Comparison of ENCODE assay signal across 1 cellular context in the genomic region with DNA sequence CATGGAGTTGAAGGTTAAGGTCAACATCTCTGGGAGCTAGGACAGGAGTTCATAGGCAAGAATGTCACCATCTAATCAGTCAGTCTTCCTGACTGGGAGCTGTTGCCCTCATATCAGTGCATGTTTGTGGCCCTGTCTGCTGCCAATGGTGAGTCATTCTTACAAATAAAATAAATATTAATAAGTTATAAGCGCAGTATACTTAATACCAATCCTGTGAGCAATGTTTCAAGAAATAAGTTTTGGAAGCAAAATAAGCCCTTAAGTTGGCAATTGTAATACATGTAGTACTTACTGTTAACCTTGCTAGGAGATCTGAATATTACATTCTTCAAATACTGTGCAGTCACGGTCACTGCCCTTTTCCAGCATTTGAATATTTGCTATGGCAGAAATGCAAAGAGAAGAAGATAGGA.
TF ChIP-seq lines count a peak whose summit lies in the region.

No MANE protein-coding gene starts in this region.

TF ChIP-seq in SK-N-SH treated with all-trans-retinoic acid at 6 μM for 48 hours, 23 proteins besides CTCF, POLR2A, EP300 and RAD21 (continued from another document):
- TF ChIP-seq, protein P1, sequence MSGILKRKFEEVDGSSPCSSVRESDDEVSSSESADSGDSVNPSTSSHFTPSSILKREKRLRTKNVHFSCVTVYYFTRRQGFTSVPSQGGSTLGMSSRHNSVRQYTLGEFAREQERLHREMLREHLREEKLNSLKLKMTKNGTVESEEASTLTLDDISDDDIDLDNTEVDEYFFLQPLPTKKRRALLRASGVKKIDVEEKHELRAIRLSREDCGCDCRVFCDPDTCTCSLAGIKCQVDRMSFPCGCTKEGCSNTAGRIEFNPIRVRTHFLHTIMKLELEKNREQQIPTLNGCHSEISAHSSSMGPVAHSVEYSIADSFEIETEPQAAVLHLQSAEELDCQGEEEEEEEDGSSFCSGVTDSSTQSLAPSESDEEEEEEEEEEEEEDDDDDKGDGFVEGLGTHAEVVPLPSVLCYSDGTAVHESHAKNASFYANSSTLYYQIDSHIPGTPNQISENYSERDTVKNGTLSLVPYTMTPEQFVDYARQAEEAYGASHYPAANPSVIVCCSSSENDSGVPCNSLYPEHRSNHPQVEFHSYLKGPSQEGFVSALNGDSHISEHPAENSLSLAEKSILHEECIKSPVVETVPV (CRISPR knock-in tag; IDR thresholded peaks at IDR 0.05) = no peak
- no peak for TF ChIP-seq ZC3H10 (CRISPR knock-in tag; IDR thresholded peaks at IDR 0.05)
- TF ChIP-seq, protein P2, sequence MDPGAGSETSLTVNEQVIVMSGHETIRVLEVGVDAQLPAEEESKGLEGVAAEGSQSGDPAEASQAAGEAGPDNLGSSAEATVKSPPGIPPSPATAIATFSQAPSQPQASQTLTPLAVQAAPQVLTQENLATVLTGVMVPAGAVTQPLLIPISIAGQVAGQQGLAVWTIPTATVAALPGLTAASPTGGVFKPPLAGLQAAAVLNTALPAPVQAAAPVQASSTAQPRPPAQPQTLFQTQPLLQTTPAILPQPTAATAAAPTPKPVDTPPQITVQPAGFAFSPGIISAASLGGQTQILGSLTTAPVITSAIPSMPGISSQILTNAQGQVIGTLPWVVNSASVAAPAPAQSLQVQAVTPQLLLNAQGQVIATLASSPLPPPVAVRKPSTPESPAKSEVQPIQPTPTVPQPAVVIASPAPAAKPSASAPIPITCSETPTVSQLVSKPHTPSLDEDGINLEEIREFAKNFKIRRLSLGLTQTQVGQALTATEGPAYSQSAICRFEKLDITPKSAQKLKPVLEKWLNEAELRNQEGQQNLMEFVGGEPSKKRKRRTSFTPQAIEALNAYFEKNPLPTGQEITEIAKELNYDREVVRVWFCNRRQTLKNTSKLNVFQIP (CRISPR knock-in tag; IDR thresholded peaks at IDR 0.05; ENCODE audit: borderline replicate concordance, low read depth) = no peak
- no peak for TF ChIP-seq OSR1 (CRISPR knock-in tag; IDR thresholded peaks at IDR 0.05)
- TF ChIP-seq, protein P3, sequence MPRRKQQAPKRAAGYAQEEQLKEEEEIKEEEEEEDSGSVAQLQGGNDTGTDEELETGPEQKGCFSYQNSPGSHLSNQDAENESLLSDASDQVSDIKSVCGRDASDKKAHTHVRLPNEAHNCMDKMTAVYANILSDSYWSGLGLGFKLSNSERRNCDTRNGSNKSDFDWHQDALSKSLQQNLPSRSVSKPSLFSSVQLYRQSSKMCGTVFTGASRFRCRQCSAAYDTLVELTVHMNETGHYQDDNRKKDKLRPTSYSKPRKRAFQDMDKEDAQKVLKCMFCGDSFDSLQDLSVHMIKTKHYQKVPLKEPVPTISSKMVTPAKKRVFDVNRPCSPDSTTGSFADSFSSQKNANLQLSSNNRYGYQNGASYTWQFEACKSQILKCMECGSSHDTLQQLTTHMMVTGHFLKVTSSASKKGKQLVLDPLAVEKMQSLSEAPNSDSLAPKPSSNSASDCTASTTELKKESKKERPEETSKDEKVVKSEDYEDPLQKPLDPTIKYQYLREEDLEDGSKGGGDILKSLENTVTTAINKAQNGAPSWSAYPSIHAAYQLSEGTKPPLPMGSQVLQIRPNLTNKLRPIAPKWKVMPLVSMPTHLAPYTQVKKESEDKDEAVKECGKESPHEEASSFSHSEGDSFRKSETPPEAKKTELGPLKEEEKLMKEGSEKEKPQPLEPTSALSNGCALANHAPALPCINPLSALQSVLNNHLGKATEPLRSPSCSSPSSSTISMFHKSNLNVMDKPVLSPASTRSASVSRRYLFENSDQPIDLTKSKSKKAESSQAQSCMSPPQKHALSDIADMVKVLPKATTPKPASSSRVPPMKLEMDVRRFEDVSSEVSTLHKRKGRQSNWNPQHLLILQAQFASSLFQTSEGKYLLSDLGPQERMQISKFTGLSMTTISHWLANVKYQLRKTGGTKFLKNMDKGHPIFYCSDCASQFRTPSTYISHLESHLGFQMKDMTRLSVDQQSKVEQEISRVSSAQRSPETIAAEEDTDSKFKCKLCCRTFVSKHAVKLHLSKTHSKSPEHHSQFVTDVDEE (CRISPR knock-in tag; IDR thresholded peaks at IDR 0.05) = no peak
- TF ChIP-seq TCF4 (CRISPR knock-in tag; IDR thresholded peaks at IDR 0.05; ENCODE audit: borderline replicate concordance) = no peak
- TF ChIP-seq BACH2 (CRISPR knock-in tag; IDR thresholded peaks at IDR 0.05; ENCODE audit: borderline replicate concordance) = no peak
- no peak for TF ChIP-seq ZNF8 (CRISPR knock-in tag; IDR thresholded peaks at IDR 0.05)
